Comparison of ENCODE assay signal across 19 cellular contexts in the genomic region with DNA sequence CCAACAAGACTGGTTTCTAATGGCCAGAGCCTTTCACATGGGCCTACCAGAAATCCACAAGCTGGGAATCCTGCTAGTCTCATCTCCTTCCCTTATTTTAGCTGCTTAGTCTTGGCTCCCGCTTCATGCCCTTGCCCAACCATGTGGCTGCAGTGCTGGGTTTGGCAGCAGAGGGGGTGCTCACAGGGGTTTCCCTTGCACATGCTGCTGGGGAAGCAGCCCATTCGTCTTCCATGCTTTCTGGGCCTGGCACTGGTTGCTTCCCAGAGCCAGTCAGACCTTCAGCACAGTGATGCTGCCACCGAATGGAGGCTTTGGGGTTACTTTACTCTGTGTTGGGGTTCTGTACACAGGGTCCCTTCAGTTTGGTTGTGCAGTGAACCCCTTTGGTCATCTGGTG. TPM values are rescaled to one million over a fixed set of nuclear protein-coding genes. Genes with fewer than 3 reads are reported as not detected.
"Had no signal": no experiment of that assay in that cellular context is flagged by ENCODE, and none has a peak within 500 bp of the region (broad histone marks: within the 10 kb centered on the region; RNA-seq: fewer than 3 reads in every experiment).

No MANE protein-coding gene starts in this region.

- H3K4me3 ChIP-seq: ascending aorta, breast epithelium, dorsolateral prefrontal cortex, lung, stomach, vagina had no signal

- H3K36me3 ChIP-seq: breast epithelium had no signal

- H3K27ac Mint-ChIP-seq: endodermal cell; T-helper 2 cell treated with Interferon-gamma antibody and Interleukin-4, amounts not matched to agents 5 μg/mL and 100 μg/mL, for 36 hours had no signal

- H3K9me3 Mint-ChIP-seq: activated naive CD4-positive, alpha-beta T cell treated with anti-CD3 and anti-CD28 coated beads for 36 hours; immature natural killer cell; naive thymus-derived CD8-positive, alpha-beta T cell; T-helper 2 cell treated with Interferon-gamma antibody and Interleukin-4, amounts not matched to agents 5 μg/mL and 100 μg/mL, for 36 hours had no signal

- H3K27me3 Mint-ChIP-seq: naive thymus-derived CD8-positive, alpha-beta T cell had no signal

- H3K4me3 Mint-ChIP-seq: activated naive CD4-positive, alpha-beta T cell treated with anti-CD3 and anti-CD28 coated beads for 36 hours; endodermal cell; immature natural killer cell; T-helper 2 cell treated with Interferon-gamma antibody and Interleukin-4, amounts not matched to agents 5 μg/mL and 100 μg/mL, for 36 hours had no signal

- H3K27ac ChIP-seq: ascending aorta, breast epithelium, vagina had no signal

- H3K9me3 ChIP-seq: ascending aorta, breast epithelium, stomach, vagina had no signal

- H3K4me1 ChIP-seq: ascending aorta, breast epithelium had no signal

- DNase-seq: activated CD4-positive, alpha-beta T cell treated with anti-CD3 and anti-CD28 coated beads, Interleukin-2, amount 50 U/mL, for 1 hour; dorsolateral prefrontal cortex; endodermal cell; head of caudate nucleus; immature natural killer cell; naive thymus-derived CD8-positive, alpha-beta T cell; stimulated activated CD4-positive, alpha-beta T cell treated with anti-CD3 and anti-CD28 coated beads, Interleukin-12 subunit alpha, Interleukin-12 subunit beta, amount 100 ng/mL, for 4 hours; stimulated activated CD4-positive, alpha-beta T cell treated with anti-CD3 and anti-CD28 coated beads, Interleukin-2, amount 100 ng/mL, for 24 hours; stomach had no signal

- ATAC-seq: naive thymus-derived CD8-positive, alpha-beta T cell had no signal

- H3K27me3 ChIP-seq: ascending aorta, breast epithelium, dorsolateral prefrontal cortex, stomach, vagina had no signal

RNA-seq across cellular contexts. Expression of gene SLC46A2, which starts 26.3 kb away (rescaled TPM):
- total RNA-seq: activated CD8-positive, alpha-beta memory T cell treated with anti-CD3 and anti-CD28 coated beads for 36 hours; activated naive CD4-positive, alpha-beta T cell treated with anti-CD3 and anti-CD28 coated beads for 36 hours; ascending aorta; endodermal cell; epithelial cell of proximal tubule; frontal cortex; naive thymus-derived CD8-positive, alpha-beta T cell; renal cortical epithelial cell; stomach; vagina had no signal
